26 cellular contexts compared by ENCODE assay signal in the genomic region with DNA sequence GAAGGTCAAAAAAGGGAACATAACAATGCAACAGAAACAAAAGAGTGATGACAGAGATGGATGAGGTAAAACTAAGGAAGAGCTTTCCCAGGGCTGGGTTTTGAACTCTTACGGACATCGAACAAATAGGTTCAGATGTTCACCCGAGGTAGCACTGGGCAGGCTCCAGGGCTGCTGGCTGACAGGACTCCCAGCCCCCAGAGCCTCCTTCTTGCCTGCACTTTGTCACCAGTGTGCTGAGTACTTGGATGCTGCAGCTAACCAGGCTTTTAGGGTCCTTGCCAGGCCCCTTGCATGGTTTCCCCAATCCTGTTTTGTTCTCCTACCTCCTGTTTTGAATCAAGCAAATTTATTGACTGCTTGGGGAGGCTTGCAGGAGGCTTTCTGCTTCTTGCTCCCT.
"Had no signal": no experiment of that assay in that cellular context is flagged by ENCODE, and none has a peak within 500 bp of the region (broad histone marks: within the 10 kb centered on the region; RNA-seq: fewer than 3 reads in every experiment).

No MANE protein-coding gene starts in this region.

- H3K4me3 ChIP-seq: pancreas, prostate gland, right lobe of liver, skin epidermis, smooth muscle cell, spleen, suprapubic skin, testis, tibial artery, transverse colon, upper lobe of right lung, uterus had no signal

- H3K9me3 ChIP-seq: neutrophil, pancreas, prostate gland, right lobe of liver, testis, transverse colon, uterus had no signal

- DNase-seq: naive thymus-derived CD8-positive, alpha-beta T cell; nephron progenitor cell; nucleus accumbens; pancreas; right cardiac atrium; right lobe of liver; spleen; stimulated activated CD4-positive, alpha-beta T cell treated with anti-CD3 and anti-CD28 coated beads, Interleukin-12 subunit alpha, Interleukin-12 subunit beta, amount 100 ng/mL, for 4 hours; stimulated activated CD4-positive, alpha-beta T cell treated with anti-CD3 and anti-CD28 coated beads, Interleukin-1b, Interleukin-23, amount 100 ng/mL, for 48 hours; stimulated activated CD4-positive, alpha-beta T cell treated with anti-CD3 and anti-CD28 coated beads, Interleukin-4, amount 100 ng/mL, for 1 hour; stimulated activated CD4-positive, alpha-beta T cell treated with anti-CD3 and anti-CD28 coated beads, Interleukin-4, amount 100 ng/mL, for 4 hours; stimulated activated CD8-positive, alpha-beta memory T cell treated with anti-CD3 and anti-CD28 coated beads, Interleukin-4, amount 100 ng/mL, for 48 hours; stimulated activated naive CD4-positive, alpha-beta T cell; stimulated activated naive CD8-positive, alpha-beta T cell treated with anti-CD3 and anti-CD28 coated beads, Interleukin-15, amount 100 ng/mL, for 72 hours; stimulated activated naive CD8-positive, alpha-beta T cell treated with anti-CD3 and anti-CD28 coated beads, Interleukin-15, Interleukin-2, amounts not matched to agents 100 U/mL and 50 U/mL, for 24 hours; substantia nigra; testis; tibial artery; transverse colon; upper lobe of right lung; uterus had no signal

- H3K4me1 ChIP-seq: pancreas, prostate gland, right lobe of liver, spleen, testis, transverse colon, upper lobe of right lung, uterus had no signal

- H3K36me3 ChIP-seq: neutrophil, pancreas, prostate gland, right lobe of liver, spleen, suprapubic skin, tibial artery, transverse colon, upper lobe of right lung, uterus had no signal

- H3K27me3 ChIP-seq: pancreas, right lobe of liver, spleen, suprapubic skin, testis, tibial artery, transverse colon, upper lobe of right lung, uterus had no signal

- H3K27ac ChIP-seq: neutrophil, pancreas, prostate gland, right lobe of liver, skin epidermis, spleen, suprapubic skin, testis, tibial artery, upper lobe of right lung, uterus had no signal
